In genomic region chr5:124104344-124104743, GRCh38 we compare ENCODE assay signal across 18 cellular contexts.
DNase-seq lines count a peak whose midpoint lies in the region; ATAC-seq, FAIRE-seq and TF ChIP-seq lines count a peak whose summit lies in the region.
"Had no signal": no experiment of that assay in that cellular context is flagged by ENCODE, and none has a peak within 500 bp of the region (broad histone marks: within the 10 kb centered on the region; RNA-seq: fewer than 3 reads in every experiment).

No MANE protein-coding gene starts in this region.

- no peaks in the 10 kb centered on the region for H3K36me3 Mint-ChIP-seq in CD4-positive, alpha-beta T cell (ENCODE audit: low read depth)
- H3K36me3 Mint-ChIP-seq: CD4-positive, alpha-beta memory T cell had no signal

- H3K4me1 ChIP-seq in foreskin keratinocyte, result peaks cover 9% of the 10 kb centered on the region

- DNase-seq in M059J (ENCODE audit: low read depth) (peak; percentile 14), bronchial epithelial cell (ENCODE audit: low read depth) (peak; percentile 73), foreskin keratinocyte (peak; percentile 29 to 69), renal cortical epithelial cell (ENCODE audit: low read depth) (peak; percentile 33), GM13977 (ENCODE audit: low spot score) (no peak), NCI-H2227 treated with DMSO at 0.1 percent for 48 hours (lab: John Stamatoyannopoulos, UW) (no peak)
- no peak for DNase-seq in CD4-positive, alpha-beta T cell
- DNase-seq: C1 segment of cervical spinal cord; CD4-positive, alpha-beta memory T cell; DMS153; DMS79 treated with DMSO at 0.1 percent for 48 hours had no signal

- CTCF ChIA-PET in CD4-positive, alpha-beta T cell (lab: Charles Lee), result no interaction called here

- no peak overlapping the region for H3K27ac Mint-ChIP-seq in CD4-positive, alpha-beta T cell
- H3K27ac Mint-ChIP-seq: B cell; CD4-positive, alpha-beta memory T cell had no signal

- H3K36me3 ChIP-seq in bronchial epithelial cell (ENCODE audit: control insufficient read depth, insufficient read depth, low read length), result no peaks in the 10 kb centered on the region

- no peak overlapping the region for H3K4me3 Mint-ChIP-seq in CD4-positive, alpha-beta T cell
- H3K4me3 Mint-ChIP-seq: B cell; CD4-positive, alpha-beta memory T cell had no signal

- in situ Hi-C loops in GM13977 (cut with MboI; ENCODE audit: low pct_unique_long_range_greater_than_20kb, low sequenced_read_pairs, unreplicated experiment), result no loop called here

- no peaks in the 10 kb centered on the region for H3K4me1 Mint-ChIP-seq in CD4-positive, alpha-beta T cell (ENCODE audit: low read depth)
- H3K4me1 Mint-ChIP-seq: B cell; CD4-positive, alpha-beta memory T cell had no signal

- no peak for FAIRE-seq in bronchial epithelial cell (lab: Jason Lieb, UNC)
- FAIRE-seq: A204.1, G401.6, GM12892, GM19239, H54 had no signal

- peaks cover 1% of the 10 kb centered on the region for H3K27me3 ChIP-seq in bronchial epithelial cell (ENCODE audit: control insufficient read depth, insufficient read depth, low read length)
- H3K27me3 ChIP-seq in foreskin keratinocyte, result no peaks in the 10 kb centered on the region
- H3K27me3 ChIP-seq in CD4-positive, alpha-beta T cell (ENCODE audit: control insufficient read depth, insufficient read depth, low read length), result no peaks in the 10 kb centered on the region

- TF ChIP-seq CTCF in bronchial epithelial cell (IDR thresholded peaks at IDR 0.05; ENCODE audit: insufficient read depth, low read length, severe bottlenecking) (no peak), foreskin keratinocyte (conservative IDR thresholded peaks at IDR 0.05) (no peak), GM13977 (IDR thresholded peaks at IDR 0.05; ENCODE audit: extremely low read depth, insufficient read depth, missing control alignments) (no peak)
- no peak for TF ChIP-seq CTCF in CD4-positive, alpha-beta T cell (IDR thresholded peaks at IDR 0.05)

- no peak overlapping the region for H3K27ac ChIP-seq in foreskin keratinocyte
- H3K27ac ChIP-seq in CD4-positive, alpha-beta T cell (ENCODE audit: low read depth, low read length), result no peak overlapping the region

- H3K9me3 ChIP-seq in CD4-positive, alpha-beta T cell (ENCODE audit: control insufficient read depth, low read length), result no peaks in the 10 kb centered on the region

- H3K27me3 Mint-ChIP-seq in CD4-positive, alpha-beta T cell, result no peaks in the 10 kb centered on the region
- H3K27me3 Mint-ChIP-seq: B cell; CD4-positive, alpha-beta memory T cell had no signal

- POLR2A ChIA-PET in CD4-positive, alpha-beta T cell (lab: Charles Lee), result no interaction called here

- H3K9me3 Mint-ChIP-seq in CD4-positive, alpha-beta T cell, result no peaks in the 10 kb centered on the region

- intact Hi-C loops in CD4-positive, alpha-beta T cell (cut with DNase I, micrococcal nuclease), result no loop called here

- ATAC-seq in foreskin keratinocyte, result peak; percentile 10
- no peak for ATAC-seq in CD4-positive, alpha-beta T cell (ENCODE audit: poor library complexity)
- ATAC-seq: HCT116 had no signal

- H3K4me3 ChIP-seq in bronchial epithelial cell (ENCODE audit: low read depth, low read length), result no peak overlapping the region

Comparison
In these comparisons a context has a peak if more than half of its experiments do, and no peak if none do; other contexts are left out.
1. DNase-seq: peak in M059J (single experiment), bronchial epithelial cell (single experiment), foreskin keratinocyte (2 of 2) and renal cortical epithelial cell (single experiment); none in GM13977 (single experiment), CD4-positive, alpha-beta T cell (0 of 10) and NCI-H2227 treated with DMSO at 0.1 percent for 48 hours (single experiment).